8 cellular contexts compared by ENCODE assay signal in genomic region chr10:99659868-99660366, GRCh38. TPM values are rescaled to one million over a fixed set of nuclear protein-coding genes. Genes with fewer than 3 reads are reported as not detected.
DNase-seq lines count a peak whose midpoint lies in the region; ATAC-seq and TF ChIP-seq lines count a peak whose summit lies in the region.

No MANE protein-coding gene starts in this region.

- H3K9me1 ChIP-seq in IMR-90 (ENCODE audit: insufficient read depth, low read length): peaks cover 13% of the 10 kb centered on the region; the same call in 1 of the 2 replicates

- peak overlapping the region; percentile 89 for H2AK9ac ChIP-seq in IMR-90 (replicated peaks; ENCODE audit: low read depth, low read length, poor library complexity)

- H3K4me3 ChIP-seq in AG04450 (ENCODE audit: low read depth, low read length): peak overlapping the region; percentile 92
- peak overlapping the region; percentile 79 for H3K4me3 ChIP-seq in IMR-90 (ENCODE audit: insufficient read depth, low read depth, low read length)

- 11% methylated on average over 9 of the region's 10 CpGs; no CpG with 5 or more reads in 1 of the 2 experiments for WGBS in IMR-90 (ENCODE audit: extremely low coverage in 2 of 2, insufficient read length in 1 of 2), 2 experiments

- peak overlapping the region; percentile 94 for H2AFZ ChIP-seq in IMR-90 (replicated peaks; ENCODE audit: low read length, poor library complexity)

- H3K9me3 ChIP-seq in AG04450 (ENCODE audit: control insufficient read depth, insufficient read depth, low read length): no peaks in the 10 kb centered on the region; the same call in 1 of the 2 replicates
- no peaks in the 10 kb centered on the region for H3K9me3 ChIP-seq in IMR-90 (ENCODE audit: control insufficient read depth, insufficient read depth, low read length)

- intact Hi-C loops in IMR-90 (cut with micrococcal nuclease): loop anchor here (1.0 to 5.0 kb wide), 2 partner anchors 29 to 38 kb away; partner anchors contain the start of gene SLC25A28

- peaks cover 5% of the 10 kb centered on the region; the same call in 1 of the 2 replicates for H3K4me1 ChIP-seq in IMR-90 (ENCODE audit: control insufficient read depth, insufficient read depth, low read length)

- BruUV-seq in IMR-90 (replicated peaks; lab: Mats Ljungman, UMichigan): no TSS peak

- CTCF ChIA-PET in AG04450 (lab: Charles Lee) (interaction anchor here (0.8 to 3.1 kb wide), 3 partner anchors 29 to 51 kb away, joined by 3 to 15 read pairs (median 8); no protein-coding TSS in a partner anchor), IMR-90 (lab: Yijun Ruan, JAX) (no interaction called here)

- DNase-seq in AG04450 (ENCODE audit: low read depth, low spot score) (no peak), IMR-90 (no peak), cerebellar cortex (ENCODE audit: low spot score) (peak; percentile 4), mesothelial cell of epicardium (ENCODE audit: low spot score in 2 of 2, unreplicated experiment in 2 of 2) (no peak)

- peaks cover 7% of the 10 kb centered on the region for H3K36me3 Mint-ChIP-seq in mesothelial cell of epicardium

- H3K27ac ChIP-seq in AG04450 (ENCODE audit: low read depth, low read length) (peak overlapping the region; percentile 66), IMR-90 (ENCODE audit: insufficient read depth, low read length) (peak overlapping the region; percentile 69)

- H3K9ac ChIP-seq in IMR-90 (ENCODE audit: low read depth, low read length): peak overlapping the region; percentile 91

- no peak for TF ChIP-seq CTCF in AG04450 (IDR thresholded peaks at IDR 0.05; ENCODE audit: low read depth, low read length)
- TF ChIP-seq CTCF in IMR-90 (conservative IDR thresholded peaks at IDR 0.05; ENCODE audit: low read depth, low read length): no peak
- TF ChIP-seq CTCF in mesothelial cell of epicardium (IDR thresholded peaks at IDR 0.05; ENCODE audit: unreplicated experiment): no peak

- peak overlapping the region; percentile 89 for H3K4ac ChIP-seq in IMR-90 (ENCODE audit: low read depth, low read length)

- H2BK5ac ChIP-seq in IMR-90 (ENCODE audit: low read depth, low read length, poor library complexity, severe bottlenecking): peak overlapping the region; percentile 47

- H3K79me1 ChIP-seq in IMR-90 (ENCODE audit: low read depth in 1 of 2, low read length in 2 of 2): peaks cover 16 to 38% of the 10 kb centered on the region in 2 experiments

- H3K56ac ChIP-seq in IMR-90 (ENCODE audit: extremely low read depth, insufficient read depth, low read length): peak overlapping the region; percentile 58

- ATAC-seq in IMR-90 (ENCODE audit: low read depth) (no peak), GM18861 (IDR thresholded peaks at IDR 0.05; ENCODE audit: unreplicated experiment) (no peak), esophagus mucosa (no peak), GM21423 (IDR thresholded peaks at IDR 0.05; ENCODE audit: unreplicated experiment) (no peak), GM18520 (IDR thresholded peaks at IDR 0.05; ENCODE audit: unreplicated experiment) (no peak)

- peaks cover 5% of the 10 kb centered on the region for H3K27me3 Mint-ChIP-seq in mesothelial cell of epicardium (ENCODE audit: low read depth)

- H2BK20ac ChIP-seq in IMR-90 (ENCODE audit: low read depth, low read length): no peak overlapping the region

- H3K4me1 Mint-ChIP-seq in mesothelial cell of epicardium: peaks cover 26% of the 10 kb centered on the region

- peak overlapping the region; percentile 87 for H3K4me3 Mint-ChIP-seq in mesothelial cell of epicardium

- no peak for TF ChIP-seq RAD21 in IMR-90 (IDR thresholded peaks at IDR 0.05; ENCODE audit: low read length)

- H2BK120ac ChIP-seq in IMR-90 (ENCODE audit: low read depth, low read length): no peak overlapping the region

- dilution Hi-C loops in IMR-90 (cut with HindIII; ENCODE audit: low sequenced_read_pairs, unreplicated experiment): no loop called here

- H3K4me2 ChIP-seq in IMR-90 (ENCODE audit: low read depth, low read length): peak overlapping the region; percentile 97

- peak overlapping the region; percentile 28; the same call in 1 of the 2 replicates for H4K5ac ChIP-seq in IMR-90 (ENCODE audit: low read depth, low read length)

- in situ Hi-C loops in IMR-90 (cut with MboI; ENCODE audit: low sequenced_read_pairs): no loop called here

- H3K36me3 ChIP-seq in IMR-90 (ENCODE audit: control insufficient read depth, insufficient read depth, low read length): peaks cover 8% of the 10 kb centered on the region

- no peak for TF ChIP-seq POLR2A in IMR-90 (IDR thresholded peaks at IDR 0.05; ENCODE audit: low read depth, low read length)

- H2AK5ac ChIP-seq in IMR-90 (ENCODE audit: low read depth, low read length): peak overlapping the region; percentile 68; the same call in 1 of the 2 replicates

- no peaks in the 10 kb centered on the region for H3K27me3 ChIP-seq in AG04450 (ENCODE audit: control insufficient read depth, insufficient read depth, low read length)
- H3K27me3 ChIP-seq in IMR-90 (ENCODE audit: control insufficient read depth, insufficient read depth, low read length): no peaks in the 10 kb centered on the region

- H4K91ac ChIP-seq in IMR-90 (ENCODE audit: insufficient read depth, low read depth, low read length): peak overlapping the region; percentile 65; the same call in 1 of the 2 replicates

- H3K27ac Mint-ChIP-seq in mesothelial cell of epicardium: peak overlapping the region; percentile 85

- H3K9me3 Mint-ChIP-seq in mesothelial cell of epicardium: no peaks in the 10 kb centered on the region

- H4K20me1 ChIP-seq in IMR-90 (ENCODE audit: insufficient read depth, low read length): no peaks in the 10 kb centered on the region; the same call in 1 of the 2 replicates

- POLR2A ChIA-PET in AG04450 (lab: Yijun Ruan, JAX): interaction anchor here (0.8 to 1.9 kb wide), 7 partner anchors 17 to 54 kb away, joined by 3 to 20 read pairs (median 3); partner anchors contain the start of gene SLC25A28
- POLR2A ChIA-PET in IMR-90 (lab: Charles Lee; ENCODE audit: unreplicated experiment): no interaction called here

- peak overlapping the region; percentile 61 to 84; a peak in 3 of 4 replicates for H4K8ac ChIP-seq in IMR-90 (ENCODE audit: low read depth in 2 of 2, low read length in 2 of 2)

- H3K14ac ChIP-seq in IMR-90 (replicated peaks; ENCODE audit: low read depth, low read length): peak overlapping the region; percentile 77

- H2BK15ac ChIP-seq in IMR-90 (ENCODE audit: low read depth, low read length): peak overlapping the region; percentile 19; the same call in 1 of the 3 replicates

- H3K18ac ChIP-seq in IMR-90 (ENCODE audit: low read depth, low read length): peak overlapping the region; percentile 29

- H3K23ac ChIP-seq in IMR-90 (ENCODE audit: low read depth, low read length): peak overlapping the region; percentile 89; the same call in 1 of the 2 replicates

TF ChIP-seq in IMR-90, 13 proteins besides CTCF, POLR2A, EP300 and RAD21:
- no peak for TF ChIP-seq BHLHE40 (IDR thresholded peaks at IDR 0.05; ENCODE audit: low read depth, low read length)
- no peak for TF ChIP-seq ELK1 (IDR thresholded peaks at IDR 0.05; ENCODE audit: borderline replicate concordance, low read depth, low read length)
- TF ChIP-seq MAFK (IDR thresholded peaks at IDR 0.05; ENCODE audit: low read depth, low read length): no peak
- TF ChIP-seq RCOR1 (IDR thresholded peaks at IDR 0.05; ENCODE audit: insufficient replicate concordance, low read length): no peak
- no peak for TF ChIP-seq FOS (IDR thresholded peaks at IDR 0.05; ENCODE audit: low read depth, low read length)
- TF ChIP-seq MAZ (IDR thresholded peaks at IDR 0.05; ENCODE audit: borderline replicate concordance, low read depth, low read length): no peak
- TF ChIP-seq, protein P1, sequence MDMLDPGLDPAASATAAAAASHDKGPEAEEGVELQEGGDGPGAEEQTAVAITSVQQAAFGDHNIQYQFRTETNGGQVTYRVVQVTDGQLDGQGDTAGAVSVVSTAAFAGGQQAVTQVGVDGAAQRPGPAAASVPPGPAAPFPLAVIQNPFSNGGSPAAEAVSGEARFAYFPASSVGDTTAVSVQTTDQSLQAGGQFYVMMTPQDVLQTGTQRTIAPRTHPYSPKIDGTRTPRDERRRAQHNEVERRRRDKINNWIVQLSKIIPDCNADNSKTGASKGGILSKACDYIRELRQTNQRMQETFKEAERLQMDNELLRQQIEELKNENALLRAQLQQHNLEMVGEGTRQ (IDR thresholded peaks at IDR 0.05; ENCODE audit: low read depth, low read length): no peak
- no peak for TF ChIP-seq CHD1 (IDR thresholded peaks at IDR 0.05; ENCODE audit: low read depth, low read length)
- TF ChIP-seq MXI1 (IDR thresholded peaks at IDR 0.05; ENCODE audit: borderline replicate concordance, low read depth, low read length): no peak
- no peak for TF ChIP-seq SMC3 (IDR thresholded peaks at IDR 0.05; ENCODE audit: low read depth, low read length)
- TF ChIP-seq NFE2L2 (IDR thresholded peaks at IDR 0.05; ENCODE audit: low read depth, low read length): no peak
- TF ChIP-seq RFX5 (IDR thresholded peaks at IDR 0.05; ENCODE audit: low read depth, low read length): no peak
- TF ChIP-seq CEBPB (IDR thresholded peaks at IDR 0.05; ENCODE audit: low read depth, low read length): no peak

RNA-seq across cellular contexts. Expression of gene ENTPD7, which starts 0.6 kb away (rescaled TPM):
- polyA plus RNA-seq in AG04450 (2011; rRNA removed) (14.4 and 16.2 TPM in 2 replicates), IMR-90 (2012; rRNA removed) (6.5 and 8.0 TPM in 2 replicates)
- 30.8 and 34.4 TPM in 2 replicates for polyA minus RNA-seq in AG04450 (2011; rRNA and poly(A)+ RNA removed)
- total RNA-seq in IMR-90 (2012; rRNA removed) (20.0 and 23.3 TPM in 2 replicates), mesothelial cell of epicardium (20.6 to 21.2 TPM (median 21.1 TPM) in 3 replicates), esophagus mucosa (16.0 TPM)
- polyA plus RNA-seq in IMR-90 (2012; cell fraction: cytosol; rRNA removed): 3.3 and 5.3 TPM in 2 replicates
- polyA plus RNA-seq in IMR-90 (2012; cell fraction: nucleus; rRNA removed; ENCODE audit: low replicate concordance): 2.5 and 8.4 TPM in 2 replicates

RNA-seq across cellular contexts. Expression of gene SLC25A28, which starts 39.7 kb away (rescaled TPM):
- 20.4 and 21.5 TPM in 2 replicates for polyA plus RNA-seq in AG04450 (2011; rRNA removed)
- polyA minus RNA-seq in AG04450 (2011; rRNA and poly(A)+ RNA removed): 24.3 and 33.6 TPM in 2 replicates
- 9.2 and 13.1 TPM in 2 replicates for total RNA-seq in IMR-90 (2012; rRNA removed)
- polyA plus RNA-seq in IMR-90 (2012; rRNA removed): 26.3 and 29.8 TPM in 2 replicates
- polyA plus RNA-seq in IMR-90 (2012; cell fraction: cytosol; rRNA removed): 15.0 and 20.2 TPM in 2 replicates
- 122 and 161 TPM in 2 replicates for polyA plus RNA-seq in IMR-90 (2012; cell fraction: nucleus; rRNA removed; ENCODE audit: low replicate concordance)
- total RNA-seq in mesothelial cell of epicardium: 41.2 to 44.8 TPM (median 41.4 TPM) in 3 replicates
- 35.8 TPM for total RNA-seq in esophagus mucosa
